Comparison of ENCODE assay signal across 11 cellular contexts in the genomic region with DNA sequence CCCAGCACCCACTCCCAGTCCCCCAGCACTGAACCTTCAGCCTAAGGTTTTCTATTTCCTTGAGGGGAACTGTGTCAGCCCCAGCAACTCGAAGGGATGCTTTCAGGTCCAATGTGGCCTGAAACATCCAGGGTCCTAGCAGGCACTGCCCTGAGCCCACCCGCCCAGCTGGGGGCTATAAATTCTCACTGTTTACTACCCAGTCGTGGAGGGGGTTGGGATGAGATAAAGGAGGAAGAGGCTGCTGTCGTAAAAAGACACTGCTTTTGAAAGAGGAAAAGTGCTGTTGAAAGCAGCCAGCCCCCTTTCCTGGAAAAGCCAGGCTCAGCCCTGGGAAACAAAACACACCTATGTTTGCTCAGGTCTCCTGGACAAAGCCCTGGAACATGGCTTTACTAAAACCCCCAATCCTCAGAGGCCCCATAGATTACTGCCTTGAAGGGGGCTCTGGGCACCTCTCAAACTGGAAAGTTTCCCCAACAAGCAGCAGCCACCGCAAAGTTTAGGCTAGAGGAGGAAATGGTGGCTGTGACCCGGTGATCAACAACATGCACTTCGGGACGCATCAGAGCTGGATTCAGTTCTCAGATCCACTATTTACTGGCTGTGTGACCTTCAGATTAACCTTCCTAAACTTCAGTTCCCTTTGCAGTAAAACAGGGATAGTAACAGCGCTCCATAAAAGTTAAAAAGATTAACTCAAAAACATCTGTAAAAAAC. TPM values are rescaled to one million over a fixed set of nuclear protein-coding genes. Genes with fewer than 3 reads are reported as not detected.
A peak's percentile ranks its signal among the peaks of the same experiment; 100 is the strongest.
DNase-seq lines count a peak whose midpoint lies in the region; ATAC-seq and TF ChIP-seq lines count a peak whose summit lies in the region.
"Had no signal": no experiment of that assay in that cellular context is flagged by ENCODE, and none has a peak within 500 bp of the region (broad histone marks: within the 10 kb centered on the region; RNA-seq: fewer than 3 reads in every experiment).

No MANE protein-coding gene starts in this region.

- peaks cover 19% of the 10 kb centered on the region for H3K36me3 Mint-ChIP-seq in activated T-cell treated with anti-CD3 and anti-CD28 coated beads, Interleukin-2, amount 50 U/mL, for 4 hours (ENCODE audit: insufficient read depth)
- peaks cover 18% of the 10 kb centered on the region for H3K36me3 Mint-ChIP-seq in activated naive CD8-positive, alpha-beta T cell

- ATAC-seq in activated T-cell treated with anti-CD3 and anti-CD28 coated beads, Interleukin-2, amount 50 U/mL, for 4 hours = peak; percentile 44 to 51
- no peak for ATAC-seq in thoracic aorta (ENCODE audit: insufficient number of reproducible peaks, low FRiP score, low read depth)
- ATAC-seq in HG03095 (IDR thresholded peaks at IDR 0.05; ENCODE audit: unreplicated experiment) = no peak
- no peak for ATAC-seq in GM21717 (IDR thresholded peaks at IDR 0.05; ENCODE audit: unreplicated experiment)
- ATAC-seq: activated CD4-positive, CD25-positive, alpha-beta regulatory T cell treated with anti-CD3 and anti-CD28 coated beads, Interleukin-2, amount 50 U/mL, for 24 hours had no signal

- peak overlapping the region; percentile 94 for H3K27ac Mint-ChIP-seq in activated naive CD8-positive, alpha-beta T cell

- no peak for DNase-seq in activated T-cell treated with anti-CD3 and anti-CD28 coated beads, Interleukin-2, amount 50 U/mL, for 4 hours
- no peak for DNase-seq in activated T-cell treated with anti-CD3 and anti-CD28 coated beads, Interleukin-2, amount 50 U/mL, for 1 hour
- DNase-seq in mesenchymal stem cell (peak; percentile 49), thoracic aorta (ENCODE audit: low spot score) (no peak), hippocampal formation (lab: John Stamatoyannopoulos, UW) (no peak)
- DNase-seq: GM23248 had no signal

- no peak overlapping the region for H2BK120ac ChIP-seq in mesenchymal stem cell (ENCODE audit: low read depth, low read length)

- H3K4me1 Mint-ChIP-seq in activated T-cell treated with anti-CD3 and anti-CD28 coated beads, Interleukin-2, amount 50 U/mL, for 4 hours (ENCODE audit: low read depth) = peaks cover 54% of the 10 kb centered on the region
- H3K4me1 Mint-ChIP-seq in activated naive CD8-positive, alpha-beta T cell (ENCODE audit: low read depth) = peaks cover 84% of the 10 kb centered on the region

- H3K14ac ChIP-seq in mesenchymal stem cell (ENCODE audit: low read length in 2 of 2) = no peak overlapping the region

- no peak overlapping the region for H2BK5ac ChIP-seq in mesenchymal stem cell (ENCODE audit: low read depth, low read length, poor library complexity, severe bottlenecking)

- 26% methylated on average over 8 of the region's 9 CpGs for WGBS in mesenchymal stem cell

- H2BK15ac ChIP-seq in mesenchymal stem cell (ENCODE audit: low read depth, poor library complexity, severe bottlenecking) = peak overlapping the region; percentile 39

- no peak overlapping the region for H3K4ac ChIP-seq in mesenchymal stem cell (ENCODE audit: low read depth in 1 of 2, low read length in 2 of 2)

- H3K4me3 Mint-ChIP-seq in activated T-cell treated with anti-CD3 and anti-CD28 coated beads, Interleukin-2, amount 50 U/mL, for 4 hours = peak overlapping the region; percentile 29
- H3K4me3 Mint-ChIP-seq in activated naive CD8-positive, alpha-beta T cell = peak overlapping the region; percentile 77

- peaks cover 26% of the 10 kb centered on the region for H3K4me1 ChIP-seq in mesenchymal stem cell (ENCODE audit: control insufficient read depth, insufficient read depth, low read depth, low read length)
- H3K4me1 ChIP-seq in thoracic aorta (ENCODE audit: control insufficient read depth in 1 of 2, low read depth in 2 of 2) = peaks cover 48 to 98% of the 10 kb centered on the region in 2 donors

- H3K9me3 ChIP-seq in mesenchymal stem cell (ENCODE audit: control insufficient read depth, low read length) (peaks cover 6% of the 10 kb centered on the region), thoracic aorta (no peaks in the 10 kb centered on the region)
- H3K9me3 ChIP-seq: pancreas had no signal

- H3K4me2 ChIP-seq in mesenchymal stem cell (ENCODE audit: low read length, poor library complexity, severe bottlenecking) = no peak overlapping the region

- H2BK12ac ChIP-seq in mesenchymal stem cell (ENCODE audit: low read length in 2 of 2) = no peak overlapping the region

- no peak overlapping the region for H4K8ac ChIP-seq in mesenchymal stem cell (ENCODE audit: low read length)

- H3K9me3 Mint-ChIP-seq in activated T-cell treated with anti-CD3 and anti-CD28 coated beads, Interleukin-2, amount 50 U/mL, for 4 hours = peaks cover 14% of the 10 kb centered on the region
- H3K9me3 Mint-ChIP-seq in activated naive CD8-positive, alpha-beta T cell (ENCODE audit: low read depth) = no peaks in the 10 kb centered on the region

- H2AK5ac ChIP-seq in mesenchymal stem cell (ENCODE audit: low read length, severe bottlenecking) = no peak overlapping the region

- no peak overlapping the region for H3K9ac ChIP-seq in mesenchymal stem cell (ENCODE audit: low read length)
- H3K9ac ChIP-seq: GM23248 had no signal

- H3K27ac ChIP-seq in mesenchymal stem cell (ENCODE audit: low read length, poor library complexity, severe bottlenecking) = peak overlapping the region; percentile 18
- peak overlapping the region; percentile 92 to 97 for H3K27ac ChIP-seq in thoracic aorta
- H3K27ac ChIP-seq: GM23248 had no signal

- no peak overlapping the region for H3K23ac ChIP-seq in mesenchymal stem cell (ENCODE audit: low read length in 2 of 2)

- TF ChIP-seq CTCF in thoracic aorta (IDR thresholded peaks at IDR 0.05) = no peak

- H2AFZ ChIP-seq in mesenchymal stem cell (ENCODE audit: low read depth, low read length) = no peak overlapping the region
- H2AFZ ChIP-seq: GM23248 had no signal

- no peaks in the 10 kb centered on the region for H3K27me3 ChIP-seq in mesenchymal stem cell (ENCODE audit: control insufficient read depth in 1 of 2, insufficient read depth in 1 of 2, low read length in 2 of 2)
- H3K27me3 ChIP-seq in thoracic aorta (replicated peaks; ENCODE audit: insufficient read depth) = no peaks in the 10 kb centered on the region
- H3K27me3 ChIP-seq: pancreas had no signal

- H3K18ac ChIP-seq in mesenchymal stem cell (ENCODE audit: low read depth in 1 of 2, low read length in 2 of 2) = peak overlapping the region; percentile 29 to 42

- no peak overlapping the region for H4K91ac ChIP-seq in mesenchymal stem cell (ENCODE audit: low read length)

- H3K36me3 ChIP-seq in mesenchymal stem cell (ENCODE audit: control insufficient read depth in 1 of 2, insufficient read depth in 2 of 2, low read depth in 1 of 2, low read length in 2 of 2) (peaks cover 44 to 45% of the 10 kb centered on the region in 2 experiments), thoracic aorta (peaks cover 1% of the 10 kb centered on the region)

- no peaks in the 10 kb centered on the region for H3K79me1 ChIP-seq in mesenchymal stem cell (replicated peaks; ENCODE audit: low read length, poor library complexity, severe bottlenecking)

- H3K4me3 ChIP-seq in mesenchymal stem cell (ENCODE audit: insufficient read depth in 1 of 2, low read depth in 1 of 2, low read length in 2 of 2) (no peak overlapping the region), thoracic aorta (peak overlapping the region; percentile 5)
- H3K4me3 ChIP-seq: GM23248, pancreas had no signal

- no peaks in the 10 kb centered on the region for H3K27me3 Mint-ChIP-seq in activated T-cell treated with anti-CD3 and anti-CD28 coated beads, Interleukin-2, amount 50 U/mL, for 4 hours (ENCODE audit: low read depth)
- H3K27me3 Mint-ChIP-seq in activated naive CD8-positive, alpha-beta T cell = no peaks in the 10 kb centered on the region

RNA-seq across cellular contexts. Expression of gene ACTN1, which starts 51.0 kb away (rescaled TPM):
- 10 to 100 TPM; 47.0 to 77.1 (median 56.2) TPM for total RNA-seq in activated T-cell treated with anti-CD3 and anti-CD28 coated beads, Interleukin-2, amount 50 U/mL, for 4 hours
- 359 TPM for polyA plus RNA-seq in mesenchymal stem cell (2013, experiment 1 of 2)
- 344 TPM for polyA plus RNA-seq in mesenchymal stem cell (2013, experiment 2 of 2)
- total RNA-seq in thoracic aorta = 1,000 to 10,000 TPM; 1,201 to 1,291 TPM

Comparison
In these comparisons a context has a peak if more than half of its experiments do, and no peak if none do; other contexts are left out.
1. ATAC-seq: peak in activated T-cell treated with anti-CD3 and anti-CD28 coated beads, Interleukin-2, amount 50 U/mL, for 4 hours (2 of 2); none in thoracic aorta (single experiment), HG03095 (single experiment) and GM21717 (single experiment).
2. RNA of gene ACTN1, which starts 51.0 kb away (total RNA-seq): 1,201 to 1,291 TPM in thoracic aorta; 47.0 to 77.1 TPM in activated T-cell treated with anti-CD3 and anti-CD28 coated beads, Interleukin-2, amount 50 U/mL, for 4 hours; every median in the first group is over 10 times any median in the second.